ENCODE assay signal across 17 cellular contexts in genomic region chr5:32153723-32154122, GRCh38. TPM values are rescaled to one million over a fixed set of nuclear protein-coding genes. Genes with fewer than 3 reads are reported as not detected.
DNase-seq lines count a peak whose midpoint lies in the region; ATAC-seq, FAIRE-seq and TF ChIP-seq lines count a peak whose summit lies in the region.
"Had no signal": no experiment of that assay in that cellular context is flagged by ENCODE, and none has a peak within 500 bp of the region (broad histone marks: within the 10 kb centered on the region; RNA-seq: fewer than 3 reads in every experiment).

No MANE protein-coding gene starts in this region.

- no peaks in the 10 kb centered on the region for H3K27me3 ChIP-seq in pancreas
- H3K27me3 ChIP-seq in upper lobe of left lung: no peaks in the 10 kb centered on the region
- H3K27me3 ChIP-seq: upper lobe of right lung had no signal

- H3K36me3 ChIP-seq in SK-N-MC (ENCODE audit: insufficient read depth, low read length): peaks cover 7% of the 10 kb centered on the region; the same call in 1 of the 2 replicates
- no peaks in the 10 kb centered on the region for H3K36me3 ChIP-seq in pancreas
- H3K36me3 ChIP-seq in upper lobe of left lung: peaks cover 0 to 3% (median 0%) of the 10 kb centered on the region in 4 donors

- no peak for TF ChIP-seq CTCF in fibroblast of pulmonary artery (IDR thresholded peaks at IDR 0.05; ENCODE audit: low read length, missing control alignments)
- TF ChIP-seq CTCF in pancreas (IDR thresholded peaks at IDR 0.05): no peak
- no peak for TF ChIP-seq CTCF in upper lobe of left lung (IDR thresholded peaks at IDR 0.05)

- peak; percentile 16 for DNase-seq in DMS 273 (lab: John Stamatoyannopoulos, UW; ENCODE audit: unreplicated experiment)
- no peak for DNase-seq in DMS 273 treated with DMSO at 0.1 percent for 48 hours (lab: John Stamatoyannopoulos, UW)
- no peak for DNase-seq in SK-N-MC (ENCODE audit: low read depth, low spot score)
- peak; percentile 61 for DNase-seq in fibroblast of pulmonary artery (ENCODE audit: low read depth)
- no peak for DNase-seq in pancreas
- no peak for DNase-seq in T-helper 2 cell
- DNase-seq in upper lobe of left lung: no peak
- DNase-seq: 8988T; CD8-positive, alpha-beta T cell; left colon; MV-4-11; naive thymus-derived CD8-positive, alpha-beta T cell; NCI-H2107; stimulated activated CD4-positive, alpha-beta T cell treated with anti-CD3 and anti-CD28 coated beads, Interleukin-4, amount 100 ng/mL, for 24 hours; upper lobe of right lung had no signal

- H3K4me1 ChIP-seq in pancreas (peaks cover 25 to 40% (median 26%) of the 10 kb centered on the region in 3 donors), upper lobe of left lung (peaks cover 43 to 51% (median 43%) of the 10 kb centered on the region in 4 donors)

- 10 to 13% methylated on average over 3 of the region's 3 CpGs for whole genome bisulfite sequencing in pancreas, 2 donors
- 42 to 45% methylated on average over 3 of the region's 3 CpGs for WGBS in upper lobe of left lung, 2 donors

- intact Hi-C loops in pancreas (cut with DNase I): no loop called here

- H3K9me3 ChIP-seq in SK-N-MC (ENCODE audit: low read depth, low read length) (no peaks in the 10 kb centered on the region), pancreas (no peaks in the 10 kb centered on the region), upper lobe of left lung (no peaks in the 10 kb centered on the region)
- H3K9me3 ChIP-seq: upper lobe of right lung had no signal

- FAIRE-seq in pancreas (lab: Jason Lieb, UNC): no peak

- no peak overlapping the region for H3K9ac ChIP-seq in SK-N-MC (ENCODE audit: insufficient read length)

- no peak for TF ChIP-seq POLR2A in upper lobe of left lung (IDR thresholded peaks at IDR 0.05)

- TF ChIP-seq EP300 in upper lobe of left lung (IDR thresholded peaks at IDR 0.05): no peak

- peak; percentile 32 to 72 (median 66) for ATAC-seq in pancreas
- no peak for ATAC-seq in upper lobe of left lung (ENCODE audit: low FRiP score in 2 of 2)
- no peak for ATAC-seq in GM21529 (IDR thresholded peaks at IDR 0.05; ENCODE audit: unreplicated experiment)
- ATAC-seq: activated naive CD4-positive, alpha-beta T cell treated with anti-CD3 and anti-CD28 coated beads, Interleukin-2, amount 50 U/mL, for 72 hours; CD8-positive, alpha-beta T cell; left colon; naive thymus-derived CD8-positive, alpha-beta T cell; upper lobe of right lung had no signal

- no peak overlapping the region; the same call in 1 of the 2 replicates for H3K4me3 ChIP-seq in SK-N-MC
- no peak overlapping the region for H3K4me3 ChIP-seq in fibroblast of pulmonary artery (replicated peaks; ENCODE audit: low read depth, low read length)
- H3K4me3 ChIP-seq in pancreas: no peak overlapping the region
- no peak overlapping the region for H3K4me3 ChIP-seq in upper lobe of left lung
- H3K4me3 ChIP-seq: upper lobe of right lung had no signal

- peak overlapping the region; percentile 75 for H3K27ac ChIP-seq in SK-N-MC
- peak overlapping the region in 1 of 4 donors; percentile 47 for H3K27ac ChIP-seq in pancreas
- H3K27ac ChIP-seq in upper lobe of left lung: no peak overlapping the region
- H3K27ac ChIP-seq: upper lobe of right lung had no signal

RNA-seq across cellular contexts. Expression of gene GOLPH3, which starts 20.4 kb away (rescaled TPM):
- total RNA-seq in pancreas (10 to 100 TPM; 44.6 to 67.0 (median 50.1) TPM), upper lobe of left lung (100 to 1,000 TPM in 5 of 6 donors, 10 to 100 TPM in 1; 90.1 to 127 (median 123) TPM)
- 10 to 100 TPM; 19.9 to 44.5 TPM for polyA plus RNA-seq in pancreas

Comparison
In these comparisons a context has a peak if more than half of its experiments do, and no peak if none do; other contexts are left out.
1. DNase-seq: peak in DMS 273 (single experiment) and fibroblast of pulmonary artery (single experiment); none in DMS 273 treated with DMSO at 0.1 percent for 48 hours (single experiment), SK-N-MC (single experiment), pancreas (0 of 6), T-helper 2 cell (0 of 5) and upper lobe of left lung (0 of 2).
2. ATAC-seq: peak in pancreas (4 of 4); none in upper lobe of left lung (0 of 2) and GM21529 (single experiment).